In genomic region chr1:205396972-205397616, GRCh38 we compare ENCODE assay signal across 10 cellular contexts. TPM values are rescaled to one million over a fixed set of nuclear protein-coding genes. Genes with fewer than 3 reads are reported as not detected.
DNase-seq lines count a peak whose midpoint lies in the region; ATAC-seq and TF ChIP-seq lines count a peak whose summit lies in the region.
"Had no signal": no experiment of that assay in that cellular context is flagged by ENCODE, and none has a peak within 500 bp of the region (broad histone marks: within the 10 kb centered on the region; RNA-seq: fewer than 3 reads in every experiment).

No MANE protein-coding gene starts in this region.

- no peaks in the 10 kb centered on the region for H3K9me3 ChIP-seq in Caco-2
- H3K9me3 ChIP-seq in hepatocyte (ENCODE audit: low read depth), result no peaks in the 10 kb centered on the region

- intact Hi-C loops in Caco-2 (cut with micrococcal nuclease; ENCODE audit: unreplicated experiment) (loop anchor here (1.0 kb wide), 2 partner anchors 88 to 127 kb away; no protein-coding TSS in a partner anchor), sciatic nerve (cut with DNase I) (no loop called here)

- WGBS in hepatocyte (ENCODE audit: low lambda C conversion rate, missing lambda C conversion rate), result 5% methylated on average over 6 of the region's 6 CpGs

- H3K27me3 Mint-ChIP-seq in Caco-2 (ENCODE audit: insufficient read depth, unreplicated experiment), result peaks cover 21% of the 10 kb centered on the region
- peaks cover 19% of the 10 kb centered on the region for H3K27me3 Mint-ChIP-seq in HFFc6 (ENCODE audit: insufficient read depth)
- H3K27me3 Mint-ChIP-seq in stimulated activated memory B cell treated with anti-CD40 and anti-IgM and Interleukin-4, amounts not matched to agents 10 μg/mL and 1 μg/mL and 100 μg/mL, for 72 hours, result peaks cover 26% of the 10 kb centered on the region

- no peak overlapping the region for H3K4me2 ChIP-seq in hepatocyte

- POLR2A ChIA-PET in Caco-2 (lab: Charles Lee), result no interaction called here

- H3K27ac ChIP-seq in hepatocyte, result no peak overlapping the region

- H3K36me3 Mint-ChIP-seq in Caco-2 (ENCODE audit: insufficient read depth, unreplicated experiment), result no peaks in the 10 kb centered on the region
- H3K36me3 Mint-ChIP-seq in HFFc6 (ENCODE audit: low read depth), result no peaks in the 10 kb centered on the region
- no peaks in the 10 kb centered on the region for H3K36me3 Mint-ChIP-seq in stimulated activated memory B cell treated with anti-CD40 and anti-IgM and Interleukin-4, amounts not matched to agents 10 μg/mL and 1 μg/mL and 100 μg/mL, for 72 hours

- ATAC-seq in stimulated activated memory B cell treated with anti-CD40 and anti-IgM and Interleukin-4, amounts not matched to agents 10 μg/mL and 1 μg/mL and 100 μg/mL, for 72 hours, result peak; percentile 34
- ATAC-seq in sciatic nerve, result no peak
- ATAC-seq in HG02759 (IDR thresholded peaks at IDR 0.05; ENCODE audit: unreplicated experiment), result no peak

- H3K27me3 ChIP-seq in Caco-2 (replicated peaks; ENCODE audit: control insufficient read depth, insufficient read depth, low read length) (no peaks in the 10 kb centered on the region), hepatocyte (no peaks in the 10 kb centered on the region)

- no peak overlapping the region for H3K27ac Mint-ChIP-seq in Caco-2 (ENCODE audit: unreplicated experiment)
- no peak overlapping the region for H3K27ac Mint-ChIP-seq in HFFc6
- no peak overlapping the region for H3K27ac Mint-ChIP-seq in stimulated activated memory B cell treated with anti-CD40 and anti-IgM and Interleukin-4, amounts not matched to agents 10 μg/mL and 1 μg/mL and 100 μg/mL, for 72 hours

- H3K9me2 ChIP-seq in hepatocyte (replicated peaks; ENCODE audit: insufficient read depth), result no peaks in the 10 kb centered on the region

- H2AFZ ChIP-seq in hepatocyte, result no peak overlapping the region

- DNase-seq in Caco-2 (peak; percentile 44 to 51), HFFc6 (peak; percentile 13), NCI-H510A (lab: John Stamatoyannopoulos, UW) (peak; percentile 50), amniotic epithelial cell (ENCODE audit: low read depth) (peak; percentile 60), hepatocyte (ENCODE audit: low spot score) (peak; percentile 68), sciatic nerve (ENCODE audit: low spot score) (no peak)
- DNase-seq: right cardiac atrium had no signal

- BruUV-seq in Caco-2 (replicated peaks; lab: Mats Ljungman, UMichigan), result no TSS peak

- H4K20me1 ChIP-seq in hepatocyte (ENCODE audit: insufficient read depth, poor library complexity, severe bottlenecking), result no peaks in the 10 kb centered on the region

- CTCF ChIA-PET in Caco-2 (lab: Charles Lee), result interaction anchor here (0.6 to 3.0 kb wide), 5 partner anchors 43 to 128 kb away, joined by 3 to 33 read pairs (median 5); no protein-coding TSS in a partner anchor

- no peaks in the 10 kb centered on the region for H3K79me2 ChIP-seq in hepatocyte

- H3K9me3 Mint-ChIP-seq in Caco-2 (ENCODE audit: unreplicated experiment) (no peaks in the 10 kb centered on the region), HFFc6 (no peaks in the 10 kb centered on the region)
- H3K9me3 Mint-ChIP-seq in stimulated activated memory B cell treated with anti-CD40 and anti-IgM and Interleukin-4, amounts not matched to agents 10 μg/mL and 1 μg/mL and 100 μg/mL, for 72 hours, result no peaks in the 10 kb centered on the region

- H3K4me3 ChIP-seq in Caco-2 (ENCODE audit: low read depth, low read length), result no peak overlapping the region
- H3K4me3 ChIP-seq in hepatocyte, result no peak overlapping the region

- H3K4me3 Mint-ChIP-seq in Caco-2 (ENCODE audit: unreplicated experiment) (no peak overlapping the region), HFFc6 (no peak overlapping the region)
- H3K4me3 Mint-ChIP-seq in stimulated activated memory B cell treated with anti-CD40 and anti-IgM and Interleukin-4, amounts not matched to agents 10 μg/mL and 1 μg/mL and 100 μg/mL, for 72 hours, result no peak overlapping the region

- H3K4me1 ChIP-seq in Caco-2 (no peaks in the 10 kb centered on the region), hepatocyte (ENCODE audit: insufficient read depth) (no peaks in the 10 kb centered on the region)

- H3K36me3 ChIP-seq in Caco-2 (ENCODE audit: control insufficient read depth, insufficient read depth, low read length) (no peaks in the 10 kb centered on the region), hepatocyte (replicated peaks; ENCODE audit: insufficient read depth, low read depth) (no peaks in the 10 kb centered on the region)

- TF ChIP-seq CTCF in Caco-2 (IDR thresholded peaks at IDR 0.05; ENCODE audit: insufficient read depth in 1 of 2, low read depth in 1 of 2, low read length in 1 of 2, severe bottlenecking in 1 of 2, unreplicated experiment in 1 of 2) (peak; percentile 70 to 83), HFFc6 (IDR thresholded peaks at IDR 0.05) (peak; percentile 79), hepatocyte (IDR thresholded peaks at IDR 0.05; ENCODE audit: poor library complexity) (peak; percentile 72)

- H3K4me1 Mint-ChIP-seq in Caco-2 (ENCODE audit: low read depth, unreplicated experiment) (no peaks in the 10 kb centered on the region), HFFc6 (ENCODE audit: low read depth) (no peaks in the 10 kb centered on the region)
- no peaks in the 10 kb centered on the region for H3K4me1 Mint-ChIP-seq in stimulated activated memory B cell treated with anti-CD40 and anti-IgM and Interleukin-4, amounts not matched to agents 10 μg/mL and 1 μg/mL and 100 μg/mL, for 72 hours

RNA-seq across cellular contexts. Expression of gene LEMD1, which starts 24.8 kb away (rescaled TPM):
- not detected in 2 replicates for total RNA-seq in Caco-2 (2022)
- total RNA-seq in HFFc6 (2021; fragmentation: NEBNext Ultra II Directional; extraction: Animal tissue kit (Norgen Biotek cat#: 25700)), result not detected
- total RNA-seq in hepatocyte, result 2.4 TPM in 1 of 2 replicates, not detected in the other
- polyA plus RNA-seq in hepatocyte, result 0.35 and 2.6 TPM in 2 replicates
- not detected for total RNA-seq in sciatic nerve
- total RNA-seq: right cardiac atrium had no signal
- polyA plus RNA-seq: right cardiac atrium had no signal

RNA-seq across cellular contexts. Expression of gene KLHDC8A, which starts 40.4 kb away (rescaled TPM):
- total RNA-seq in Caco-2 (2022) (not detected in 2 replicates), hepatocyte (0.28 and 0.40 TPM in 2 replicates), sciatic nerve (17.4 TPM)
- not detected for total RNA-seq in HFFc6 (2021; fragmentation: NEBNext Ultra II Directional; extraction: Animal tissue kit (Norgen Biotek cat#: 25700))
- 1.6 and 1.7 TPM in 2 replicates for polyA plus RNA-seq in hepatocyte
- total RNA-seq: T-helper 1 cell treated with Interleukin-12 subunit alpha and Interleukin-12 subunit beta and Interleukin-4 antibody, amounts not matched to agents 30 ng/mL and 1 ng/mL, for 36 hours had no signal

RNA-seq across cellular contexts. Expression of gene BLACAT1, which starts 58.8 kb away (rescaled TPM):
- total RNA-seq in Caco-2 (2022) (0.21 and 0.34 TPM in 2 replicates), hepatocyte (0.40 and 0.48 TPM in 2 replicates), sciatic nerve (0.13 TPM)
- not detected for total RNA-seq in HFFc6 (2021; fragmentation: NEBNext Ultra II Directional; extraction: Animal tissue kit (Norgen Biotek cat#: 25700))
- 0.35 and 0.58 TPM in 2 replicates for polyA plus RNA-seq in hepatocyte

Comparison
In these comparisons a context has a peak if more than half of its experiments do, and no peak if none do; other contexts are left out.
1. RNA of gene KLHDC8A, which starts 40.4 kb away (total RNA-seq): 17.4 TPM in sciatic nerve (single experiment); 0.28 to 0.40 TPM in hepatocyte, not detected in Caco-2 and not detected in HFFc6; every median in the first group is over 10 times any median in the second.
2. Peak in every context shown above with its lines, with median percentiles within 50 percentile points of each other: CTCF ChIP-seq.